ENCODE assay signal across 7 cellular contexts in the genomic region with DNA sequence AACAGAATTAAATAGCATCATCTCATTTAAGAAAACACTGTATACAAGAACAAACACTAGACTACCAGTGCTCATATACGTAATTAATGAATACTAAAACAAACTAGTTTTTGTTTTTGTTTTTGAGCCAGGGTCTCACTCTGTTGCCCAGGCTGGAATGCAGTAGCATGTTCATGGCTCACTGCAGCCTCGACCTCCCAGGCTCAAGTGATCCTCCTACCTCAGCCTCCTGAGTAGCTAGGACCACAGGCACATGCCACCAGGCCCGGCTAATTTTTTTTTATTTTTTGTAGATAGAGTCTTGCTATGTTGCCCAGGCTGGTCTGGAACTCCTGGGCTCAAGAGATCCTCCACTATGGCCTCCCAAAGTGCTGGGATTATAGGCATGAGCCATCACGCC. TPM values are rescaled to one million over a fixed set of nuclear protein-coding genes. Genes with fewer than 3 reads are reported as not detected.
A peak's percentile ranks its signal among the peaks of the same experiment; 100 is the strongest.
DNase-seq lines count a peak whose midpoint lies in the region; ATAC-seq and TF ChIP-seq lines count a peak whose summit lies in the region.
"Not testable (repeated sequence)": the region's sequence is repeated elsewhere in the genome, so short reads cannot be mapped to it uniquely, and the experiment has no call there.

No MANE protein-coding gene starts in this region.

- DNase-seq in CD8-positive, alpha-beta T cell; activated CD4-positive, alpha-beta T cell treated with anti-CD3 and anti-CD28 coated beads, Interleukin-2, amount 10 ng/mL, durations not matched to agents 24 days and 14 days; activated CD8-positive, alpha-beta memory T cell treated with anti-CD3 and anti-CD28 coated beads, Interleukin-2, amount 10 ng/mL, durations not matched to agents 7 days and 5 days; activated naive CD8-positive, alpha-beta T cell treated with anti-CD3 and anti-CD28 coated beads for 36 hours; chondrocyte (ENCODE audit: low spot score); stimulated activated naive CD8-positive, alpha-beta T cell treated with anti-CD3 and anti-CD28 coated beads, Interleukin-15, amount 100 ng/mL, for 72 hours: not testable (repeated sequence)

- H3K27ac ChIP-seq in CD8-positive, alpha-beta T cell (ENCODE audit: low read depth, low read length): not testable (repeated sequence)

- ATAC-seq in CD8-positive, alpha-beta T cell; activated CD8-positive, alpha-beta memory T cell treated with anti-CD3 and anti-CD28 coated beads, Interleukin-2, amount 10 ng/mL, durations not matched to agents 7 days and 5 days; activated T-helper 17 cell treated with anti-CD3 and anti-CD28 coated beads, Interleukin-2, amount 50 U/mL, for 72 hours (replicated peaks); stimulated activated naive CD8-positive, alpha-beta T cell treated with anti-CD3 and anti-CD28 coated beads, Interleukin-15, amount 100 ng/mL, for 72 hours: not testable (repeated sequence)

- not testable (repeated sequence) for H3K4me3 Mint-ChIP-seq in CD8-positive, alpha-beta T cell; activated CD4-positive, alpha-beta T cell treated with anti-CD3 and anti-CD28 coated beads, Interleukin-2, amount 10 ng/mL, durations not matched to agents 24 days and 14 days; activated CD8-positive, alpha-beta memory T cell treated with anti-CD3 and anti-CD28 coated beads, Interleukin-2, amount 10 ng/mL, durations not matched to agents 7 days and 5 days; activated T-helper 17 cell treated with anti-CD3 and anti-CD28 coated beads, Interleukin-2, amount 50 U/mL, for 72 hours; activated naive CD8-positive, alpha-beta T cell treated with anti-CD3 and anti-CD28 coated beads for 36 hours; chondrocyte (ENCODE audit: unreplicated experiment); stimulated activated naive CD8-positive, alpha-beta T cell treated with anti-CD3 and anti-CD28 coated beads, Interleukin-15, amount 100 ng/mL, for 72 hours

- not testable (repeated sequence) for H3K9me3 Mint-ChIP-seq in CD8-positive, alpha-beta T cell; activated CD4-positive, alpha-beta T cell treated with anti-CD3 and anti-CD28 coated beads, Interleukin-2, amount 10 ng/mL, durations not matched to agents 24 days and 14 days; activated CD8-positive, alpha-beta memory T cell treated with anti-CD3 and anti-CD28 coated beads, Interleukin-2, amount 10 ng/mL, durations not matched to agents 7 days and 5 days (ENCODE audit: low read depth); activated T-helper 17 cell treated with anti-CD3 and anti-CD28 coated beads, Interleukin-2, amount 50 U/mL, for 72 hours; activated naive CD8-positive, alpha-beta T cell treated with anti-CD3 and anti-CD28 coated beads for 36 hours; chondrocyte (ENCODE audit: low read depth); stimulated activated naive CD8-positive, alpha-beta T cell treated with anti-CD3 and anti-CD28 coated beads, Interleukin-15, amount 100 ng/mL, for 72 hours

- TF ChIP-seq CTCF in CD8-positive, alpha-beta T cell (IDR thresholded peaks at IDR 0.05); chondrocyte (IDR thresholded peaks at IDR 0.05): not testable (repeated sequence)

- H3K9me3 ChIP-seq in CD8-positive, alpha-beta T cell (ENCODE audit: low read length): not testable (repeated sequence)

- peaks cover 25% of the 10 kb centered on the region for H3K36me3 ChIP-seq in CD8-positive, alpha-beta T cell (ENCODE audit: insufficient read depth, low read length)

- H3K36me3 Mint-ChIP-seq in CD8-positive, alpha-beta T cell: peaks cover 66% of the 10 kb centered on the region
- peaks cover 66% of the 10 kb centered on the region for H3K36me3 Mint-ChIP-seq in activated CD4-positive, alpha-beta T cell treated with anti-CD3 and anti-CD28 coated beads, Interleukin-2, amount 10 ng/mL, durations not matched to agents 24 days and 14 days (ENCODE audit: low read depth)
- H3K36me3 Mint-ChIP-seq in activated CD8-positive, alpha-beta memory T cell treated with anti-CD3 and anti-CD28 coated beads, Interleukin-2, amount 10 ng/mL, durations not matched to agents 7 days and 5 days: peaks cover 53% of the 10 kb centered on the region
- peaks cover 96% of the 10 kb centered on the region for H3K36me3 Mint-ChIP-seq in activated T-helper 17 cell treated with anti-CD3 and anti-CD28 coated beads, Interleukin-2, amount 50 U/mL, for 72 hours (ENCODE audit: low read depth)
- H3K36me3 Mint-ChIP-seq in activated naive CD8-positive, alpha-beta T cell treated with anti-CD3 and anti-CD28 coated beads for 36 hours: peaks cover 52% of the 10 kb centered on the region
- peaks cover 24% of the 10 kb centered on the region for H3K36me3 Mint-ChIP-seq in chondrocyte (ENCODE audit: low read depth)

- H3K4me3 ChIP-seq in CD8-positive, alpha-beta T cell (ENCODE audit: low read depth, low read length): not testable (repeated sequence)

- peaks cover 30% of the 10 kb centered on the region for H3K4me1 Mint-ChIP-seq in CD8-positive, alpha-beta T cell (ENCODE audit: low read depth)
- peaks cover 31% of the 10 kb centered on the region for H3K4me1 Mint-ChIP-seq in activated CD4-positive, alpha-beta T cell treated with anti-CD3 and anti-CD28 coated beads, Interleukin-2, amount 10 ng/mL, durations not matched to agents 24 days and 14 days
- H3K4me1 Mint-ChIP-seq in activated CD8-positive, alpha-beta memory T cell treated with anti-CD3 and anti-CD28 coated beads, Interleukin-2, amount 10 ng/mL, durations not matched to agents 7 days and 5 days: peaks cover 43% of the 10 kb centered on the region
- peaks cover 29% of the 10 kb centered on the region for H3K4me1 Mint-ChIP-seq in activated T-helper 17 cell treated with anti-CD3 and anti-CD28 coated beads, Interleukin-2, amount 50 U/mL, for 72 hours
- peaks cover 31% of the 10 kb centered on the region for H3K4me1 Mint-ChIP-seq in activated naive CD8-positive, alpha-beta T cell treated with anti-CD3 and anti-CD28 coated beads for 36 hours
- peaks cover 18% of the 10 kb centered on the region for H3K4me1 Mint-ChIP-seq in chondrocyte (ENCODE audit: low read depth)
- peaks cover 48% of the 10 kb centered on the region for H3K4me1 Mint-ChIP-seq in stimulated activated naive CD8-positive, alpha-beta T cell treated with anti-CD3 and anti-CD28 coated beads, Interleukin-15, amount 100 ng/mL, for 72 hours

- POLR2A ChIA-PET in CD8-positive, alpha-beta T cell (lab: Charles Lee): not testable (repeated sequence)

- CTCF ChIA-PET in CD8-positive, alpha-beta T cell (lab: Charles Lee): interaction anchor here (0.9 to 1.2 kb wide), 2 partner anchors 24 to 28 kb away, joined by 3 read pairs; no protein-coding TSS in a partner anchor
- CTCF ChIA-PET in activated CD8-positive, alpha-beta memory T cell treated with anti-CD3 and anti-CD28 coated beads, Interleukin-2, amount 10 ng/mL, durations not matched to agents 7 days and 5 days (lab: Charles Lee): interaction anchor here (1.1 to 1.5 kb wide), 2 partner anchors 273 to 437 kb away, joined by 3 read pairs; no protein-coding TSS in a partner anchor

- H3K27me3 Mint-ChIP-seq in CD8-positive, alpha-beta T cell (ENCODE audit: low read depth); activated CD4-positive, alpha-beta T cell treated with anti-CD3 and anti-CD28 coated beads, Interleukin-2, amount 10 ng/mL, durations not matched to agents 24 days and 14 days; activated CD8-positive, alpha-beta memory T cell treated with anti-CD3 and anti-CD28 coated beads, Interleukin-2, amount 10 ng/mL, durations not matched to agents 7 days and 5 days; activated T-helper 17 cell treated with anti-CD3 and anti-CD28 coated beads, Interleukin-2, amount 50 U/mL, for 72 hours; activated naive CD8-positive, alpha-beta T cell treated with anti-CD3 and anti-CD28 coated beads for 36 hours; chondrocyte (ENCODE audit: low read depth); stimulated activated naive CD8-positive, alpha-beta T cell treated with anti-CD3 and anti-CD28 coated beads, Interleukin-15, amount 100 ng/mL, for 72 hours: not testable (repeated sequence)

- not testable (repeated sequence) for H3K27me3 ChIP-seq in CD8-positive, alpha-beta T cell (ENCODE audit: insufficient read depth, low read length)

- peak overlapping the region; percentile 12 for H3K27ac Mint-ChIP-seq in CD8-positive, alpha-beta T cell
- H3K27ac Mint-ChIP-seq in activated CD4-positive, alpha-beta T cell treated with anti-CD3 and anti-CD28 coated beads, Interleukin-2, amount 10 ng/mL, durations not matched to agents 24 days and 14 days: peak overlapping the region; percentile 3
- peak overlapping the region; percentile 7 for H3K27ac Mint-ChIP-seq in activated CD8-positive, alpha-beta memory T cell treated with anti-CD3 and anti-CD28 coated beads, Interleukin-2, amount 10 ng/mL, durations not matched to agents 7 days and 5 days
- H3K27ac Mint-ChIP-seq in activated T-helper 17 cell treated with anti-CD3 and anti-CD28 coated beads, Interleukin-2, amount 50 U/mL, for 72 hours: peak overlapping the region; percentile 35
- H3K27ac Mint-ChIP-seq in activated naive CD8-positive, alpha-beta T cell treated with anti-CD3 and anti-CD28 coated beads for 36 hours: peak overlapping the region; percentile 36
- peak overlapping the region; percentile 74 for H3K27ac Mint-ChIP-seq in chondrocyte (ENCODE audit: unreplicated experiment)
- peak overlapping the region; percentile 13 to 73 for H3K27ac Mint-ChIP-seq in stimulated activated naive CD8-positive, alpha-beta T cell treated with anti-CD3 and anti-CD28 coated beads, Interleukin-15, amount 100 ng/mL, for 72 hours

- intact Hi-C loops in CD8-positive, alpha-beta T cell (cut with DNase I, micrococcal nuclease): loop anchor here (10.0 kb wide), 2 partner anchors 98 to 268 kb away; a partner anchor contains a TSS
- intact Hi-C loops in activated CD4-positive, alpha-beta T cell treated with anti-CD3 and anti-CD28 coated beads, Interleukin-2, amount 10 ng/mL, durations not matched to agents 24 days and 14 days (cut with micrococcal nuclease): not testable (repeated sequence)

- H3K4me1 ChIP-seq in CD8-positive, alpha-beta T cell (ENCODE audit: insufficient read depth, low read length): peaks cover 12% of the 10 kb centered on the region

RNA-seq across cellular contexts. Expression of a gene that starts 6.5 kb away (rescaled TPM):
- total RNA-seq in CD8-positive, alpha-beta T cell: 100 to 1,000 TPM; 146 to 148 TPM
- 145 and 162 TPM in 2 replicates for total RNA-seq in activated CD4-positive, alpha-beta T cell treated with anti-CD3 and anti-CD28 coated beads, Interleukin-2, amount 10 ng/mL, durations not matched to agents 24 days and 14 days
- 100 to 1,000 TPM; 140 to 144 TPM for total RNA-seq in activated CD8-positive, alpha-beta memory T cell treated with anti-CD3 and anti-CD28 coated beads, Interleukin-2, amount 10 ng/mL, durations not matched to agents 7 days and 5 days
- total RNA-seq in activated T-helper 17 cell treated with anti-CD3 and anti-CD28 coated beads, Interleukin-2, amount 50 U/mL, for 72 hours: 100 to 1,000 TPM; 145 to 195 TPM
- total RNA-seq in activated naive CD8-positive, alpha-beta T cell treated with anti-CD3 and anti-CD28 coated beads for 36 hours: 100 to 1,000 TPM; 109 to 110 TPM
- 133 to 144 TPM (median 135 TPM) in 3 replicates for total RNA-seq in chondrocyte

RNA-seq across cellular contexts. Expression of a gene that starts 34.7 kb away (rescaled TPM):
- 10 to 100 TPM; 28.2 to 33.5 TPM for total RNA-seq in CD8-positive, alpha-beta T cell
- total RNA-seq in activated CD4-positive, alpha-beta T cell treated with anti-CD3 and anti-CD28 coated beads, Interleukin-2, amount 10 ng/mL, durations not matched to agents 24 days and 14 days: 67.9 and 71.1 TPM in 2 replicates
- total RNA-seq in activated CD8-positive, alpha-beta memory T cell treated with anti-CD3 and anti-CD28 coated beads, Interleukin-2, amount 10 ng/mL, durations not matched to agents 7 days and 5 days: 10 to 100 TPM; 31.5 to 49.0 TPM
- 10 to 100 TPM; 41.1 to 51.9 TPM for total RNA-seq in activated T-helper 17 cell treated with anti-CD3 and anti-CD28 coated beads, Interleukin-2, amount 50 U/mL, for 72 hours
- 10 to 100 TPM; 49.9 to 53.8 TPM for total RNA-seq in activated naive CD8-positive, alpha-beta T cell treated with anti-CD3 and anti-CD28 coated beads for 36 hours
- total RNA-seq in chondrocyte: 51.9 to 55.6 TPM (median 55.2 TPM) in 3 replicates

RNA-seq across cellular contexts. Expression of a gene that starts 35.0 kb away (rescaled TPM):
- 10 to 100 TPM; 18.9 to 19.5 TPM for total RNA-seq in CD8-positive, alpha-beta T cell
- total RNA-seq in activated CD4-positive, alpha-beta T cell treated with anti-CD3 and anti-CD28 coated beads, Interleukin-2, amount 10 ng/mL, durations not matched to agents 24 days and 14 days: 132 and 135 TPM in 2 replicates
- total RNA-seq in activated CD8-positive, alpha-beta memory T cell treated with anti-CD3 and anti-CD28 coated beads, Interleukin-2, amount 10 ng/mL, durations not matched to agents 7 days and 5 days: 10 to 100 TPM; 36.2 to 59.3 TPM
- 100 to 1,000 TPM in 1 of 2 donors, 10 to 100 TPM in 1; 59.3 to 113 TPM for total RNA-seq in activated T-helper 17 cell treated with anti-CD3 and anti-CD28 coated beads, Interleukin-2, amount 50 U/mL, for 72 hours
- 100 to 1,000 TPM; 137 to 149 TPM for total RNA-seq in activated naive CD8-positive, alpha-beta T cell treated with anti-CD3 and anti-CD28 coated beads for 36 hours
- 16.2 to 20.4 TPM (median 17.7 TPM) in 3 replicates for total RNA-seq in chondrocyte

Comparison
In these comparisons a context has a peak if more than half of its experiments do, and no peak if none do; other contexts are left out.
1. H3K27ac Mint-ChIP-seq: peak in every context shown above with its lines; median percentile 74 in chondrocyte; 43 in stimulated activated naive CD8-positive, alpha-beta T cell treated with anti-CD3 and anti-CD28 coated beads, Interleukin-15, amount 100 ng/mL, for 72 hours; 36 in activated naive CD8-positive, alpha-beta T cell treated with anti-CD3 and anti-CD28 coated beads for 36 hours; 35 in activated T-helper 17 cell treated with anti-CD3 and anti-CD28 coated beads, Interleukin-2, amount 50 U/mL, for 72 hours; 12 in CD8-positive, alpha-beta T cell; 7 in activated CD8-positive, alpha-beta memory T cell treated with anti-CD3 and anti-CD28 coated beads, Interleukin-2, amount 10 ng/mL, durations not matched to agents 7 days and 5 days; 3 in activated CD4-positive, alpha-beta T cell treated with anti-CD3 and anti-CD28 coated beads, Interleukin-2, amount 10 ng/mL, durations not matched to agents 24 days and 14 days.